In the genomic region with DNA sequence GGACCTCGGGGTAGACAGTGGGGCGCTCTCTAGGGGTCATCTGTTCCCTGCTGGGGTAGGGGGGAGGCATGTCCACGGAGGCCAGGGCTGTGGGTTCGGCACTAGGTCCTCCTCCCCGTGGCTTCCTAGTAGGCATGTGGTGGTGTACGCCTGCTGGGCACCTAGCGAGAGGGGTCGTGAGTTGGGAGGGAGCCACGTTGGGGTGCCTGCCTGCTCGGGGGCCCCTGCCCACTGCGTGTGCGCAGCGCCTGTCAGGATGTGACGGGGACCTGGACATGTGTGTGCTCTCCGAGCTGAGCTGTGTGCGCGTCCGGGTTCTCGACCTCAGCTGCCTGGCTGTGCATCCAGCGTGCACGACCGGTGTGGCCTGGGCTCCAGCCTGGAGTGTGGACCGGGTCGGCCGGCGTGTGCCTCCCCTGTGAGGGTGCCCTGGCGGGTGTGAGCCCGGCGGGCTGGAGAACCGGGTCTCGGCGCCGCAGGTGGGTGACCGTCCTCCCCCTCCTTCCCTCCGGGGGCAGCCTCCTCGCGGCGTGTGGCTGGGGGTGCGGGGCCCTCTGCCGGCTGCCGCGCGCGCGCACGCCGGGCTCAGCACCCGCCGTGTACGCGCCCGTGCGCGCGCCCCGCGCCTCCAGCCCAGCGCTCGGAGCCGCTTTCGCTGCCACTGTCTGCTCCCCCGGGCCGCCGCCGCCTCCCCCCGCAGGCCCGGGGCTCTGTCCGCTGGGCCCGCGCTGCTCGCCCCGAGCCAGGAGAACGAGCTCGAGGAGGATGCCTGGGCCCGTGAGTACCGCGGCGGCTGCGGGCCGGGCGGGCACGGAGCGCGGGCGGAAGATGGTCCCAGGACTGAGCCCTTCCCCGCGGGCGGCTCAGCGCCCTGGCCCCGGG, we compare ENCODE assay signal across 1 cellular context.
TF ChIP-seq lines count a peak whose summit lies in the region.

A gene with protein sequence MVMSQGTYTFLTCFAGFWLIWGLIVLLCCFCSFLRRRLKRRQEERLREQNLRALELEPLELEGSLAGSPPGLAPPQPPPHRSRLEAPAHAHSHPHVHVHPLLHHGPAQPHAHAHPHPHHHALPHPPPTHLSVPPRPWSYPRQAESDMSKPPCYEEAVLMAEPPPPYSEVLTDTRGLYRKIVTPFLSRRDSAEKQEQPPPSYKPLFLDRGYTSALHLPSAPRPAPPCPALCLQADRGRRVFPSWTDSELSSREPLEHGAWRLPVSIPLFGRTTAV (plus strand): TSS at position 631 of the 882 bp plus-strand sequence. CDS start 8,254 bp downstream, outside the sequence.

TF ChIP-seq in K562, 482 proteins besides CTCF, POLR2A, EP300 and RAD21 (continued from another document):
- peak; percentile 23; the same call in 1 of the 2 replicates for TF ChIP-seq GABPB1 (CRISPR knock-in tag; IDR thresholded peaks at IDR 0.05)
- TF ChIP-seq, protein P1, sequence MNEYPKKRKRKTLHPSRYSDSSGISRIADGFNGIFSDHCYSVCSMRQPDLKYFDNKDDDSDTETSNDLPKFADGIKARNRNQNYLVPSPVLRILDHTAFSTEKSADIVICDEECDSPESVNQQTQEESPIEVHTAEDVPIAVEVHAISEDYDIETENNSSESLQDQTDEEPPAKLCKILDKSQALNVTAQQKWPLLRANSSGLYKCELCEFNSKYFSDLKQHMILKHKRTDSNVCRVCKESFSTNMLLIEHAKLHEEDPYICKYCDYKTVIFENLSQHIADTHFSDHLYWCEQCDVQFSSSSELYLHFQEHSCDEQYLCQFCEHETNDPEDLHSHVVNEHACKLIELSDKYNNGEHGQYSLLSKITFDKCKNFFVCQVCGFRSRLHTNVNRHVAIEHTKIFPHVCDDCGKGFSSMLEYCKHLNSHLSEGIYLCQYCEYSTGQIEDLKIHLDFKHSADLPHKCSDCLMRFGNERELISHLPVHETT (CRISPR knock-in tag; conservative IDR thresholded peaks at IDR 0.05 in 1 of 2, IDR thresholded peaks at IDR 0.05 in 1 of 2): peak in 1 of 2 experiments; percentile 40; a peak in 1 of 4 replicates
- TF ChIP-seq DNMT1 (IDR thresholded peaks at IDR 0.05): no peak
- TF ChIP-seq, protein P2, sequence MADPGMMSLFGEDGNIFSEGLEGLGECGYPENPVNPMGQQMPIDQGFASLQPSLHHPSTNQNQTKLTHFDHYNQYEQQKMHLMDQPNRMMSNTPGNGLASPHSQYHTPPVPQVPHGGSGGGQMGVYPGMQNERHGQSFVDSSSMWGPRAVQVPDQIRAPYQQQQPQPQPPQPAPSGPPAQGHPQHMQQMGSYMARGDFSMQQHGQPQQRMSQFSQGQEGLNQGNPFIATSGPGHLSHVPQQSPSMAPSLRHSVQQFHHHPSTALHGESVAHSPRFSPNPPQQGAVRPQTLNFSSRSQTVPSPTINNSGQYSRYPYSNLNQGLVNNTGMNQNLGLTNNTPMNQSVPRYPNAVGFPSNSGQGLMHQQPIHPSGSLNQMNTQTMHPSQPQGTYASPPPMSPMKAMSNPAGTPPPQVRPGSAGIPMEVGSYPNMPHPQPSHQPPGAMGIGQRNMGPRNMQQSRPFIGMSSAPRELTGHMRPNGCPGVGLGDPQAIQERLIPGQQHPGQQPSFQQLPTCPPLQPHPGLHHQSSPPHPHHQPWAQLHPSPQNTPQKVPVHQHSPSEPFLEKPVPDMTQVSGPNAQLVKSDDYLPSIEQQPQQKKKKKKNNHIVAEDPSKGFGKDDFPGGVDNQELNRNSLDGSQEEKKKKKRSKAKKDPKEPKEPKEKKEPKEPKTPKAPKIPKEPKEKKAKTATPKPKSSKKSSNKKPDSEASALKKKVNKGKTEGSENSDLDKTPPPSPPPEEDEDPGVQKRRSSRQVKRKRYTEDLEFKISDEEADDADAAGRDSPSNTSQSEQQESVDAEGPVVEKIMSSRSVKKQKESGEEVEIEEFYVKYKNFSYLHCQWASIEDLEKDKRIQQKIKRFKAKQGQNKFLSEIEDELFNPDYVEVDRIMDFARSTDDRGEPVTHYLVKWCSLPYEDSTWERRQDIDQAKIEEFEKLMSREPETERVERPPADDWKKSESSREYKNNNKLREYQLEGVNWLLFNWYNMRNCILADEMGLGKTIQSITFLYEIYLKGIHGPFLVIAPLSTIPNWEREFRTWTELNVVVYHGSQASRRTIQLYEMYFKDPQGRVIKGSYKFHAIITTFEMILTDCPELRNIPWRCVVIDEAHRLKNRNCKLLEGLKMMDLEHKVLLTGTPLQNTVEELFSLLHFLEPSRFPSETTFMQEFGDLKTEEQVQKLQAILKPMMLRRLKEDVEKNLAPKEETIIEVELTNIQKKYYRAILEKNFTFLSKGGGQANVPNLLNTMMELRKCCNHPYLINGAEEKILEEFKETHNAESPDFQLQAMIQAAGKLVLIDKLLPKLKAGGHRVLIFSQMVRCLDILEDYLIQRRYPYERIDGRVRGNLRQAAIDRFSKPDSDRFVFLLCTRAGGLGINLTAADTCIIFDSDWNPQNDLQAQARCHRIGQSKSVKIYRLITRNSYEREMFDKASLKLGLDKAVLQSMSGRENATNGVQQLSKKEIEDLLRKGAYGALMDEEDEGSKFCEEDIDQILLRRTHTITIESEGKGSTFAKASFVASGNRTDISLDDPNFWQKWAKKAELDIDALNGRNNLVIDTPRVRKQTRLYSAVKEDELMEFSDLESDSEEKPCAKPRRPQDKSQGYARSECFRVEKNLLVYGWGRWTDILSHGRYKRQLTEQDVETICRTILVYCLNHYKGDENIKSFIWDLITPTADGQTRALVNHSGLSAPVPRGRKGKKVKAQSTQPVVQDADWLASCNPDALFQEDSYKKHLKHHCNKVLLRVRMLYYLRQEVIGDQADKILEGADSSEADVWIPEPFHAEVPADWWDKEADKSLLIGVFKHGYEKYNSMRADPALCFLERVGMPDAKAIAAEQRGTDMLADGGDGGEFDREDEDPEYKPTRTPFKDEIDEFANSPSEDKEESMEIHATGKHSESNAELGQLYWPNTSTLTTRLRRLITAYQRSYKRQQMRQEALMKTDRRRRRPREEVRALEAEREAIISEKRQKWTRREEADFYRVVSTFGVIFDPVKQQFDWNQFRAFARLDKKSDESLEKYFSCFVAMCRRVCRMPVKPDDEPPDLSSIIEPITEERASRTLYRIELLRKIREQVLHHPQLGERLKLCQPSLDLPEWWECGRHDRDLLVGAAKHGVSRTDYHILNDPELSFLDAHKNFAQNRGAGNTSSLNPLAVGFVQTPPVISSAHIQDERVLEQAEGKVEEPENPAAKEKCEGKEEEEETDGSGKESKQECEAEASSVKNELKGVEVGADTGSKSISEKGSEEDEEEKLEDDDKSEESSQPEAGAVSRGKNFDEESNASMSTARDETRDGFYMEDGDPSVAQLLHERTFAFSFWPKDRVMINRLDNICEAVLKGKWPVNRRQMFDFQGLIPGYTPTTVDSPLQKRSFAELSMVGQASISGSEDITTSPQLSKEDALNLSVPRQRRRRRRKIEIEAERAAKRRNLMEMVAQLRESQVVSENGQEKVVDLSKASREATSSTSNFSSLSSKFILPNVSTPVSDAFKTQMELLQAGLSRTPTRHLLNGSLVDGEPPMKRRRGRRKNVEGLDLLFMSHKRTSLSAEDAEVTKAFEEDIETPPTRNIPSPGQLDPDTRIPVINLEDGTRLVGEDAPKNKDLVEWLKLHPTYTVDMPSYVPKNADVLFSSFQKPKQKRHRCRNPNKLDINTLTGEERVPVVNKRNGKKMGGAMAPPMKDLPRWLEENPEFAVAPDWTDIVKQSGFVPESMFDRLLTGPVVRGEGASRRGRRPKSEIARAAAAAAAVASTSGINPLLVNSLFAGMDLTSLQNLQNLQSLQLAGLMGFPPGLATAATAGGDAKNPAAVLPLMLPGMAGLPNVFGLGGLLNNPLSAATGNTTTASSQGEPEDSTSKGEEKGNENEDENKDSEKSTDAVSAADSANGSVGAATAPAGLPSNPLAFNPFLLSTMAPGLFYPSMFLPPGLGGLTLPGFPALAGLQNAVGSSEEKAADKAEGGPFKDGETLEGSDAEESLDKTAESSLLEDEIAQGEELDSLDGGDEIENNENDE (IDR thresholded peaks at IDR 0.05; ENCODE audit: low read depth, low read length): no peak
- peak; percentile 32 for TF ChIP-seq TAF1 (IDR thresholded peaks at IDR 0.05; ENCODE audit: control insufficient read depth, extremely low read depth, insufficient read depth, low read length, severe bottlenecking)
- TF ChIP-seq HNRNPL (IDR thresholded peaks at IDR 0.05; ENCODE audit: low read depth, low read length): peak; percentile 72; the same call in 1 of the 2 replicates
- TF ChIP-seq, protein P3, sequence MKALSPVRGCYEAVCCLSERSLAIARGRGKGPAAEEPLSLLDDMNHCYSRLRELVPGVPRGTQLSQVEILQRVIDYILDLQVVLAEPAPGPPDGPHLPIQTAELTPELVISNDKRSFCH (CRISPR knock-in tag; IDR thresholded peaks at IDR 0.05): no peak
- TF ChIP-seq, protein P3 (tag; IDR thresholded peaks at IDR 0.05): peak; percentile 64; the same call in 1 of the 2 replicates
